Comparison of ENCODE assay signal across 1 cellular context in genomic region chr1:42966688-42967609, GRCh38.
TF ChIP-seq lines count a peak whose summit lies in the region.

No MANE protein-coding gene starts in this region.

TF ChIP-seq in K562, 482 proteins besides CTCF, POLR2A, EP300 and RAD21 (continued from another document and continues in another):
- TF ChIP-seq, protein P1, sequence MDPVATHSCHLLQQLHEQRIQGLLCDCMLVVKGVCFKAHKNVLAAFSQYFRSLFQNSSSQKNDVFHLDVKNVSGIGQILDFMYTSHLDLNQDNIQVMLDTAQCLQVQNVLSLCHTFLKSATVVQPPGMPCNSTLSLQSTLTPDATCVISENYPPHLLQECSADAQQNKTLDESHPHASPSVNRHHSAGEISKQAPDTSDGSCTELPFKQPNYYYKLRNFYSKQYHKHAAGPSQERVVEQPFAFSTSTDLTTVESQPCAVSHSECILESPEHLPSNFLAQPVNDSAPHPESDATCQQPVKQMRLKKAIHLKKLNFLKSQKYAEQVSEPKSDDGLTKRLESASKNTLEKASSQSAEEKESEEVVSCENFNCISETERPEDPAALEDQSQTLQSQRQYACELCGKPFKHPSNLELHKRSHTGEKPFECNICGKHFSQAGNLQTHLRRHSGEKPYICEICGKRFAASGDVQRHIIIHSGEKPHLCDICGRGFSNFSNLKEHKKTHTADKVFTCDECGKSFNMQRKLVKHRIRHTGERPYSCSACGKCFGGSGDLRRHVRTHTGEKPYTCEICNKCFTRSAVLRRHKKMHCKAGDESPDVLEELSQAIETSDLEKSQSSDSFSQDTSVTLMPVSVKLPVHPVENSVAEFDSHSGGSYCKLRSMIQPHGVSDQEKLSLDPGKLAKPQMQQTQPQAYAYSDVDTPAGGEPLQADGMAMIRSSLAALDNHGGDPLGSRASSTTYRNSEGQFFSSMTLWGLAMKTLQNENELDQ (CRISPR knock-in tag; IDR thresholded peaks at IDR 0.05; ENCODE audit: borderline replicate concordance), result no peak
- no peak for TF ChIP-seq NR3C1 (CRISPR knock-in tag; IDR thresholded peaks at IDR 0.05)
- no peak for TF ChIP-seq CHD2 (IDR thresholded peaks at IDR 0.05; ENCODE audit: low read depth, low read length)
- TF ChIP-seq ELF4 (CRISPR knock-in tag; IDR thresholded peaks at IDR 0.05), result peak; percentile 69; the same call in 1 of the 2 replicates
- peak; percentile 74 for TF ChIP-seq ZBTB2 (IDR thresholded peaks at IDR 0.05)
- TF ChIP-seq CC2D1A (IDR thresholded peaks at IDR 0.05), result no peak
- TF ChIP-seq, protein P2, sequence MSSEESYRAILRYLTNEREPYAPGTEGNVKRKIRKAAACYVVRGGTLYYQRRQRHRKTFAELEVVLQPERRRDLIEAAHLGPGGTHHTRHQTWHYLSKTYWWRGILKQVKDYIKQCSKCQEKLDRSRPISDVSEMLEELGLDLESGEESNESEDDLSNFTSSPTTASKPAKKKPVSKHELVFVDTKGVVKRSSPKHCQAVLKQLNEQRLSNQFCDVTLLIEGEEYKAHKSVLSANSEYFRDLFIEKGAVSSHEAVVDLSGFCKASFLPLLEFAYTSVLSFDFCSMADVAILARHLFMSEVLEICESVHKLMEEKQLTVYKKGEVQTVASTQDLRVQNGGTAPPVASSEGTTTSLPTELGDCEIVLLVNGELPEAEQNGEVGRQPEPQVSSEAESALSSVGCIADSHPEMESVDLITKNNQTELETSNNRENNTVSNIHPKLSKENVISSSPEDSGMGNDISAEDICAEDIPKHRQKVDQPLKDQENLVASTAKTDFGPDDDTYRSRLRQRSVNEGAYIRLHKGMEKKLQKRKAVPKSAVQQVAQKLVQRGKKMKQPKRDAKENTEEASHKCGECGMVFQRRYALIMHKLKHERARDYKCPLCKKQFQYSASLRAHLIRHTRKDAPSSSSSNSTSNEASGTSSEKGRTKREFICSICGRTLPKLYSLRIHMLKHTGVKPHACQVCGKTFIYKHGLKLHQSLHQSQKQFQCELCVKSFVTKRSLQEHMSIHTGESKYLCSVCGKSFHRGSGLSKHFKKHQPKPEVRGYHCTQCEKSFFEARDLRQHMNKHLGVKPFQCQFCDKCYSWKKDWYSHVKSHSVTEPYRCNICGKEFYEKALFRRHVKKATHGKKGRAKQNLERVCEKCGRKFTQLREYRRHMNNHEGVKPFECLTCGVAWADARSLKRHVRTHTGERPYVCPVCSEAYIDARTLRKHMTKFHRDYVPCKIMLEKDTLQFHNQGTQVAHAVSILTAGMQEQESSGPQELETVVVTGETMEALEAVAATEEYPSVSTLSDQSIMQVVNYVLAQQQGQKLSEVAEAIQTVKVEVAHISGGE (CRISPR knock-in tag; IDR thresholded peaks at IDR 0.05), result peak in 1 of 3 experiments; percentile 37; a peak in 1 of 6 replicates
- peak in 1 of 2 experiments; percentile 52; a peak in 1 of 4 replicates for TF ChIP-seq HDAC1 (IDR thresholded peaks at IDR 0.05)
- TF ChIP-seq HINFP (tag; conservative IDR thresholded peaks at IDR 0.05; ENCODE audit: low read depth), result peak; percentile 30; the same call in 1 of the 2 replicates
- peak; percentile 74 for TF ChIP-seq MAX (CRISPR knock-in tag; IDR thresholded peaks at IDR 0.05)
- TF ChIP-seq, protein P3, sequence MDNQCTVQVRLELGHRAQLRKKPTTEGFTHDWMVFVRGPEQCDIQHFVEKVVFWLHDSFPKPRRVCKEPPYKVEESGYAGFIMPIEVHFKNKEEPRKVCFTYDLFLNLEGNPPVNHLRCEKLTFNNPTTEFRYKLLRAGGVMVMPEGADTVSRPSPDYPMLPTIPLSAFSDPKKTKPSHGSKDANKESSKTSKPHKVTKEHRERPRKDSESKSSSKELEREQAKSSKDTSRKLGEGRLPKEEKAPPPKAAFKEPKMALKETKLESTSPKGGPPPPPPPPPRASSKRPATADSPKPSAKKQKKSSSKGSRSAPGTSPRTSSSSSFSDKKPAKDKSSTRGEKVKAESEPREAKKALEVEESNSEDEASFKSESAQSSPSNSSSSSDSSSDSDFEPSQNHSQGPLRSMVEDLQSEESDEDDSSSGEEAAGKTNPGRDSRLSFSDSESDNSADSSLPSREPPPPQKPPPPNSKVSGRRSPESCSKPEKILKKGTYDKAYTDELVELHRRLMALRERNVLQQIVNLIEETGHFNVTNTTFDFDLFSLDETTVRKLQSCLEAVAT (IDR thresholded peaks at IDR 0.05), result no peak
- TF ChIP-seq LEF1 (IDR thresholded peaks at IDR 0.05), result peak; percentile 57; the same call in 1 of the 2 replicates
- TF ChIP-seq DACH1 (IDR thresholded peaks at IDR 0.05; ENCODE audit: partially characterized antibody), result peak; percentile 47
- TF ChIP-seq ARID1B (IDR thresholded peaks at IDR 0.05), result peak; percentile 91
- no peak for TF ChIP-seq ERF (CRISPR knock-in tag; IDR thresholded peaks at IDR 0.05)
- TF ChIP-seq ZBTB1 (CRISPR knock-in tag; IDR thresholded peaks at IDR 0.05; ENCODE audit: borderline replicate concordance, low read depth), result no peak
- TF ChIP-seq NBN (IDR thresholded peaks at IDR 0.05; ENCODE audit: low read depth), result peak; percentile 39
- no peak for TF ChIP-seq MCM2 (IDR thresholded peaks at IDR 0.05; ENCODE audit: low read depth)
- TF ChIP-seq, protein P4, sequence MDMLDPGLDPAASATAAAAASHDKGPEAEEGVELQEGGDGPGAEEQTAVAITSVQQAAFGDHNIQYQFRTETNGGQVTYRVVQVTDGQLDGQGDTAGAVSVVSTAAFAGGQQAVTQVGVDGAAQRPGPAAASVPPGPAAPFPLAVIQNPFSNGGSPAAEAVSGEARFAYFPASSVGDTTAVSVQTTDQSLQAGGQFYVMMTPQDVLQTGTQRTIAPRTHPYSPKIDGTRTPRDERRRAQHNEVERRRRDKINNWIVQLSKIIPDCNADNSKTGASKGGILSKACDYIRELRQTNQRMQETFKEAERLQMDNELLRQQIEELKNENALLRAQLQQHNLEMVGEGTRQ (CRISPR knock-in tag; IDR thresholded peaks at IDR 0.05), result no peak
- peak; percentile 68; the same call in 1 of the 2 replicates for TF ChIP-seq HSF4 (CRISPR knock-in tag; IDR thresholded peaks at IDR 0.05; ENCODE audit: borderline replicate concordance)
- peak; percentile 43; the same call in 1 of the 2 replicates for TF ChIP-seq TRIM28 (IDR thresholded peaks at IDR 0.05)
- TF ChIP-seq IRF2 (CRISPR knock-in tag; IDR thresholded peaks at IDR 0.05), result no peak
- peak in 1 of 2 experiments; percentile 74; a peak in 1 of 4 replicates for TF ChIP-seq TEAD1 (CRISPR knock-in tag; IDR thresholded peaks at IDR 0.05)
- TF ChIP-seq ZNF668 (CRISPR knock-in tag; IDR thresholded peaks at IDR 0.05), result 0 out of 2 replicates have a peak, but pooled peaks have one; percentile 33
- no peak for TF ChIP-seq NR2C1 (IDR thresholded peaks at IDR 0.05)
- TF ChIP-seq NR2C1 (tag; IDR thresholded peaks at IDR 0.05), result peak; percentile 6
- peak; percentile 95 for TF ChIP-seq ZNF316 (IDR thresholded peaks at IDR 0.05)
- TF ChIP-seq KLF16 (IDR thresholded peaks at IDR 0.05), result peak; percentile 68
- TF ChIP-seq, protein P5, sequence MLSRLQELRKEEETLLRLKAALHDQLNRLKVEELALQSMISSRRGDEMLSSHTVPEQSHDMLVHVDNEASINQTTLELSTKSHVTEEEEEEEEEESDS (CRISPR knock-in tag; IDR thresholded peaks at IDR 0.05), result no peak
- TF ChIP-seq, protein P6, sequence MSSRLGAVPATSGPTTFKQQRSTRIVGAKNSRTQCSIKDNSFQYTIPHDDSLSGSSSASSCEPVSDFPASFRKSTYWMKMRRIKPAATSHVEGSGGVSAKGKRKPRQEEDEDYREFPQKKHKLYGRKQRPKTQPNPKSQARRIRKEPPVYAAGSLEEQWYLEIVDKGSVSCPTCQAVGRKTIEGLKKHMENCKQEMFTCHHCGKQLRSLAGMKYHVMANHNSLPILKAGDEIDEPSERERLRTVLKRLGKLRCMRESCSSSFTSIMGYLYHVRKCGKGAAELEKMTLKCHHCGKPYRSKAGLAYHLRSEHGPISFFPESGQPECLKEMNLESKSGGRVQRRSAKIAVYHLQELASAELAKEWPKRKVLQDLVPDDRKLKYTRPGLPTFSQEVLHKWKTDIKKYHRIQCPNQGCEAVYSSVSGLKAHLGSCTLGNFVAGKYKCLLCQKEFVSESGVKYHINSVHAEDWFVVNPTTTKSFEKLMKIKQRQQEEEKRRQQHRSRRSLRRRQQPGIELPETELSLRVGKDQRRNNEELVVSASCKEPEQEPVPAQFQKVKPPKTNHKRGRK (tag; IDR thresholded peaks at IDR 0.05), result no peak
- TF ChIP-seq THRB (CRISPR knock-in tag; conservative IDR thresholded peaks at IDR 0.05), result no peak
- no peak for TF ChIP-seq ARID2 (IDR thresholded peaks at IDR 0.05)
- TF ChIP-seq NR0B1 (IDR thresholded peaks at IDR 0.05; ENCODE audit: partially characterized antibody), result no peak
- TF ChIP-seq TBP (optimal IDR thresholded peaks at IDR 0.05; ENCODE audit: low read depth, low read length), result peak; percentile 34
- TF ChIP-seq MTA1 (IDR thresholded peaks at IDR 0.05; ENCODE audit: borderline replicate concordance), result peak; percentile 54; the same call in 1 of the 2 replicates
- TF ChIP-seq POLR2H (tag; IDR thresholded peaks at IDR 0.05; ENCODE audit: low read depth), result no peak
- TF ChIP-seq ZNF707 (CRISPR knock-in tag; conservative IDR thresholded peaks at IDR 0.05), result no peak
- TF ChIP-seq ZNF778 (CRISPR knock-in tag; IDR thresholded peaks at IDR 0.05), result no peak
- peak; percentile 95 for TF ChIP-seq NFE2 (IDR thresholded peaks at IDR 0.05; ENCODE audit: low read depth)
- no peak for TF ChIP-seq BMI1 (IDR thresholded peaks at IDR 0.05; ENCODE audit: low read length)
- peak; percentile 21; the same call in 1 of the 2 replicates for TF ChIP-seq NCOR1 (IDR thresholded peaks at IDR 0.05)
- TF ChIP-seq JUNB (CRISPR knock-in tag; conservative IDR thresholded peaks at IDR 0.05), result peak; percentile 68; the same call in 1 of the 2 replicates
- TF ChIP-seq GABPB2 (CRISPR knock-in tag; conservative IDR thresholded peaks at IDR 0.05), result no peak
- TF ChIP-seq TEAD4 (IDR thresholded peaks at IDR 0.05; ENCODE audit: low read length), result peak; percentile 78
- no peak for TF ChIP-seq TEAD4 (CRISPR knock-in tag; IDR thresholded peaks at IDR 0.05; ENCODE audit: borderline replicate concordance)
- TF ChIP-seq SP2 (IDR thresholded peaks at IDR 0.05; ENCODE audit: extremely low read depth, low read depth, low read length, poor library complexity, severe bottlenecking), result no peak
- TF ChIP-seq HIVEP1 (CRISPR knock-in tag; IDR thresholded peaks at IDR 0.05), result no peak
- peak; percentile 43 for TF ChIP-seq RBBP5 (IDR thresholded peaks at IDR 0.05; ENCODE audit: borderline replicate concordance, insufficient read depth, low read length, poor library complexity, severe bottlenecking)
- TF ChIP-seq ZNF121 (CRISPR knock-in tag; conservative IDR thresholded peaks at IDR 0.05), result peak; percentile 95
- no peak; the same call in 1 of the 2 replicates for TF ChIP-seq ZNF589 (CRISPR knock-in tag; IDR thresholded peaks at IDR 0.05; ENCODE audit: low read depth)
- TF ChIP-seq PHB (CRISPR knock-in tag; IDR thresholded peaks at IDR 0.05), result no peak
- no peak for TF ChIP-seq ZNF79 (CRISPR knock-in tag; IDR thresholded peaks at IDR 0.05; ENCODE audit: low read depth)
- no peak for TF ChIP-seq RFX5 (IDR thresholded peaks at IDR 0.05; ENCODE audit: low read depth, low read length)
- TF ChIP-seq DMBX1 (CRISPR knock-in tag; IDR thresholded peaks at IDR 0.05; ENCODE audit: borderline replicate concordance), result peak; percentile 80
- no peak; a peak in 1 of 4 replicates for TF ChIP-seq FOXK2 (conservative IDR thresholded peaks at IDR 0.05 in 1 of 2, IDR thresholded peaks at IDR 0.05 in 1 of 2; ENCODE audit: low read depth in 2 of 2)
- peak; percentile 96 for TF ChIP-seq JUN (IDR thresholded peaks at IDR 0.05; ENCODE audit: borderline replicate concordance, low read depth, low read length)
- TF ChIP-seq JUN (CRISPR knock-in tag; IDR thresholded peaks at IDR 0.05; ENCODE audit: borderline replicate concordance), result no peak
- TF ChIP-seq FOXJ2 (tag; IDR thresholded peaks at IDR 0.05), result no peak
- TF ChIP-seq CREB1 (IDR thresholded peaks at IDR 0.05), result no peak
- TF ChIP-seq CREB1 (CRISPR knock-in tag; IDR thresholded peaks at IDR 0.05), result peak; percentile 46; the same call in 1 of the 2 replicates
